In genomic region chr3:169528289-169528688, GRCh38 we compare ENCODE assay signal across 12 cellular contexts.
"Had no signal": no experiment of that assay in that cellular context is flagged by ENCODE, and none has a peak within 500 bp of the region (broad histone marks: within the 10 kb centered on the region; RNA-seq: fewer than 3 reads in every experiment).

No MANE protein-coding gene starts in this region.

- H3K4me3 Mint-ChIP-seq: activated CD4-positive, alpha-beta memory T cell treated with anti-CD3 and anti-CD28 coated beads for 36 hours; activated T-cell treated with anti-CD3 and anti-CD28 coated beads, Interleukin-2, amount 50 U/mL, for 72 hours had no signal

- H3K36me3 ChIP-seq: esophagus squamous epithelium, pancreas, stomach, thyroid gland, uterus had no signal

- H3K9me3 ChIP-seq: body of pancreas, esophagus squamous epithelium, pancreas, stomach, thyroid gland, uterus had no signal

- H3K27me3 ChIP-seq: body of pancreas, esophagus squamous epithelium, pancreas, stomach, thyroid gland, uterus had no signal

- DNase-seq: activated CD4-positive, alpha-beta memory T cell treated with anti-CD3 and anti-CD28 coated beads for 36 hours; activated CD4-positive, alpha-beta T cell treated with anti-CD3 and anti-CD28 coated beads for 1 hour; activated T-cell treated with anti-CD3 and anti-CD28 coated beads, Interleukin-2, amount 50 U/mL, for 72 hours; body of pancreas; esophagus squamous epithelium; pancreas; stimulated activated CD4-positive, alpha-beta T cell treated with anti-CD3 and anti-CD28 coated beads, Interleukin-4, amount 100 ng/mL, for 4 hours; stomach; T-helper 9 cell; thyroid gland; uterus had no signal

- ATAC-seq: activated T-cell treated with anti-CD3 and anti-CD28 coated beads, Interleukin-2, amount 50 U/mL, for 72 hours; body of pancreas; pancreas had no signal

- H3K4me3 ChIP-seq: body of pancreas, esophagus squamous epithelium, pancreas, skin epidermis, stomach, thyroid gland, uterus had no signal

- H3K36me3 Mint-ChIP-seq: activated CD4-positive, alpha-beta memory T cell treated with anti-CD3 and anti-CD28 coated beads for 36 hours had no signal

- H3K27ac Mint-ChIP-seq: activated CD4-positive, alpha-beta memory T cell treated with anti-CD3 and anti-CD28 coated beads for 36 hours; activated T-cell treated with anti-CD3 and anti-CD28 coated beads, Interleukin-2, amount 50 U/mL, for 72 hours had no signal

- H3K27ac ChIP-seq: body of pancreas, esophagus squamous epithelium, pancreas, skin epidermis, stomach, thyroid gland, uterus had no signal

- H3K9me3 Mint-ChIP-seq: activated CD4-positive, alpha-beta memory T cell treated with anti-CD3 and anti-CD28 coated beads for 36 hours; activated T-cell treated with anti-CD3 and anti-CD28 coated beads, Interleukin-2, amount 50 U/mL, for 72 hours had no signal

- H3K4me1 ChIP-seq: thyroid gland, uterus had no signal
